Comparison of ENCODE assay signal across 8 cellular contexts in the genomic region with DNA sequence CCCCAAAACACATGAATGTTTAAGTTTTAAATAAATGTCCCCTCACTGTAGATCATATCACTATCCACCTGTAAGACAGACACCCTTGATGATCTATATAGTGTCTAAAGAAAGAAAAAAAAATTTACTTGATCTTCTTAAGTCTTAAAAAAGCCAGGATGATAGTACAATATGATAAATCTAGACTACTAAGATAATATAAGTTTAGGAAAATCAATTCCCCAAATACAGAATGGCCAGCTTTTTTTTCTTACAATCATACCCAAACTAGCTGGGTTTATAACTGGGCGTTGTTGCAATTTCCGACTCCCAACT. TPM values are rescaled to one million over a fixed set of nuclear protein-coding genes. Genes with fewer than 3 reads are reported as not detected.
DNase-seq lines count a peak whose midpoint lies in the region; ATAC-seq, FAIRE-seq and TF ChIP-seq lines count a peak whose summit lies in the region.

No MANE protein-coding gene starts in this region.

- peaks cover 39% of the 10 kb centered on the region for H3K4me1 ChIP-seq in Caco-2
- peaks cover 36% of the 10 kb centered on the region for H3K4me1 ChIP-seq in psoas muscle

- no peaks in the 10 kb centered on the region for H3K9me3 Mint-ChIP-seq in Caco-2 (ENCODE audit: unreplicated experiment)

- BruUV-seq in Caco-2 (replicated peaks; lab: Mats Ljungman, UMichigan), result no TSS peak

- H3K27me3 ChIP-seq in Caco-2 (replicated peaks; ENCODE audit: control insufficient read depth, insufficient read depth, low read length), result no peaks in the 10 kb centered on the region
- no peaks in the 10 kb centered on the region for H3K27me3 ChIP-seq in psoas muscle (ENCODE audit: insufficient read depth in 3 of 3, low read length in 2 of 3)

- no peaks in the 10 kb centered on the region for H3K27me3 Mint-ChIP-seq in Caco-2 (ENCODE audit: insufficient read depth, unreplicated experiment)

- FAIRE-seq in RCC 7860 (lab: Jason Lieb, UNC), result peak; percentile 27

- H3K4me3 ChIP-seq in Caco-2 (ENCODE audit: low read depth, low read length) (no peak overlapping the region), fibroblast of pulmonary artery (replicated peaks; ENCODE audit: low read depth, low read length) (peak overlapping the region; percentile 31), psoas muscle (peak overlapping the region; percentile 3)

- peaks cover 26% of the 10 kb centered on the region for H3K4me1 Mint-ChIP-seq in Caco-2 (ENCODE audit: low read depth, unreplicated experiment)

- peak overlapping the region; percentile 78 for H3K27ac Mint-ChIP-seq in Caco-2 (ENCODE audit: unreplicated experiment)

- H3K4me3 Mint-ChIP-seq in Caco-2 (ENCODE audit: unreplicated experiment), result peak overlapping the region; percentile 23

- peaks cover 95% of the 10 kb centered on the region for H3K36me3 Mint-ChIP-seq in Caco-2 (ENCODE audit: insufficient read depth, unreplicated experiment)

- no peak for ATAC-seq in psoas muscle
- ATAC-seq in HG03342 (IDR thresholded peaks at IDR 0.05; ENCODE audit: unreplicated experiment), result no peak

- POLR2A ChIA-PET in Caco-2 (lab: Charles Lee), result interaction anchor here (0.6 to 1.5 kb wide), 3 partner anchors 15 to 184 kb away, joined by 3 to 6 read pairs (median 5); a partner anchor contains a TSS

- CTCF ChIA-PET in Caco-2 (lab: Charles Lee), result interaction anchor here (0.6 to 2.7 kb wide), 29 partner anchors 13 to 363 kb away, joined by 3 to 35 read pairs (median 3); a partner anchor contains a TSS

- TF ChIP-seq CTCF in Caco-2 (IDR thresholded peaks at IDR 0.05; ENCODE audit: insufficient read depth in 1 of 2, low read depth in 1 of 2, low read length in 1 of 2, severe bottlenecking in 1 of 2, unreplicated experiment in 1 of 2) (no peak), fibroblast of pulmonary artery (IDR thresholded peaks at IDR 0.05; ENCODE audit: low read length, missing control alignments) (no peak), psoas muscle (IDR thresholded peaks at IDR 0.05) (no peak)

- 64 to 80% (median 69%) methylated on average over 2 of the region's 2 CpGs for WGBS in psoas muscle, 3 donors

- DNase-seq in Caco-2 (no peak), RCC 7860 (ENCODE audit: low spot score) (no peak), fibroblast of pulmonary artery (ENCODE audit: low read depth) (no peak), psoas muscle (no peak), NCI-H1436 treated with DMSO at 0.1 percent for 48 hours (lab: John Stamatoyannopoulos, UW) (no peak), AG08396 (ENCODE audit: low spot score) (no peak)
- no peak for DNase-seq in NK-92 treated with Interleukin-12 subunit alpha and Interleukin-12 subunit beta, amount 100 ng/mL, for 24 hours (lab: John Stamatoyannopoulos, UW)

- intact Hi-C loops in Caco-2 (cut with micrococcal nuclease; ENCODE audit: unreplicated experiment) (loop anchor here (1.0 to 5.0 kb wide), 14 partner anchors 15 to 618 kb away; no protein-coding TSS in a partner anchor), psoas muscle (cut with DNase I) (loop anchor here in 1 of 2 donors (2.0 to 5.0 kb wide), 3 partner anchors 292 to 623 kb away; no protein-coding TSS in a partner anchor)

- peaks cover 29% of the 10 kb centered on the region for H3K36me3 ChIP-seq in Caco-2 (ENCODE audit: control insufficient read depth, insufficient read depth, low read length)
- peaks cover 2 to 54% of the 10 kb centered on the region in 2 donors for H3K36me3 ChIP-seq in psoas muscle (ENCODE audit: insufficient read depth in 1 of 2, low read depth in 1 of 2)

- H3K27ac ChIP-seq in psoas muscle, result no peak overlapping the region

- H3K9me3 ChIP-seq in Caco-2, result no peaks in the 10 kb centered on the region
- H3K9me3 ChIP-seq in psoas muscle, result no peaks in the 10 kb centered on the region

RNA-seq across cellular contexts. Expression of a gene that starts 14.4 kb away (rescaled TPM):
- 65.5 and 73.2 TPM in 2 replicates for total RNA-seq in Caco-2 (2022)
- 1 to 10 TPM; 4.0 to 8.1 (median 6.1) TPM for total RNA-seq in psoas muscle
- 1 to 10 TPM; 1.7 to 4.3 (median 2.6) TPM for polyA plus RNA-seq in psoas muscle
